ENCODE assay signal across 8 cellular contexts in genomic region chr4:13527983-13528822, GRCh38. TPM values are rescaled to one million over a fixed set of nuclear protein-coding genes. Genes with fewer than 3 reads are reported as not detected.
DNase-seq lines count a peak whose midpoint lies in the region; ATAC-seq, FAIRE-seq and TF ChIP-seq lines count a peak whose summit lies in the region.

No MANE protein-coding gene starts in this region.

- FAIRE-seq in D721Med (lab: Jason Lieb, UNC): no peak

- H3K4me2 ChIP-seq in mammary epithelial cell (ENCODE audit: insufficient read depth, low read depth, low read length): peak overlapping the region; percentile 72

- peaks cover 38% of the 10 kb centered on the region for H3K4me1 ChIP-seq in HUES6 (ENCODE audit: control insufficient read depth, insufficient read depth, low read length)
- peaks cover 11% of the 10 kb centered on the region for H3K4me1 ChIP-seq in mammary epithelial cell (ENCODE audit: insufficient read depth, low read length)

- intact Hi-C loops in mammary epithelial cell (cut with micrococcal nuclease): loop anchor here (5.0 kb wide), 1 partner anchor 46 kb away; the partner anchor contains the start of gene RAB28

- dilution Hi-C loops in mammary epithelial cell (cut with HindIII; ENCODE audit: low sequenced_read_pairs): loop anchor here (25.0 kb wide), 1 partner anchor 666 kb away; no protein-coding TSS in a partner anchor

- in situ Hi-C loops in mammary epithelial cell (cut with MboI; ENCODE audit: low sequenced_read_pairs in 2 of 2): no loop called here

- no peak overlapping the region for H3K9ac ChIP-seq in HUES6 (ENCODE audit: low read length)
- H3K9ac ChIP-seq in mammary epithelial cell (ENCODE audit: insufficient read depth, low read length): no peak overlapping the region

- H2AFZ ChIP-seq in mammary epithelial cell (ENCODE audit: low read depth, low read length): peak overlapping the region; percentile 34

- H3K27ac ChIP-seq in HUES6 (ENCODE audit: low read depth, low read length) (no peak overlapping the region), mammary epithelial cell (ENCODE audit: insufficient read depth, low read depth, low read length) (no peak overlapping the region)

- TF ChIP-seq CTCF in mammary epithelial cell (conservative IDR thresholded peaks at IDR 0.05 in 1 of 2, IDR thresholded peaks at IDR 0.05 in 1 of 2; ENCODE audit: extremely low read depth in 1 of 2, insufficient read depth in 1 of 2, low read depth in 1 of 2, low read length in 2 of 2) (no peak), D721Med (IDR thresholded peaks at IDR 0.05; ENCODE audit: insufficient read depth, missing control alignments) (no peak)

- ATAC-seq in GM21576 (IDR thresholded peaks at IDR 0.05; ENCODE audit: unreplicated experiment) (peak; percentile 84), left lobe of liver (no peak)

- CTCF ChIA-PET in mammary epithelial cell (lab: Charles Lee; ENCODE audit: low non-redundant PET): no interaction called here

- 9% methylated on average over 16 of the region's 35 CpGs for WGBS in mammary epithelial cell (ENCODE audit: low coverage, missing lambda C conversion rate)

- H3K36me3 ChIP-seq in HUES6 (ENCODE audit: control insufficient read depth, insufficient read depth, low read length): no peaks in the 10 kb centered on the region
- H3K36me3 ChIP-seq in mammary epithelial cell (ENCODE audit: insufficient read depth, low read length): no peaks in the 10 kb centered on the region

- H3K27me3 ChIP-seq in HUES6 (ENCODE audit: control insufficient read depth, insufficient read depth, low read length): peaks cover 100% of the 10 kb centered on the region
- H3K27me3 ChIP-seq in mammary epithelial cell (ENCODE audit: insufficient read depth, low read length): peaks cover 56% of the 10 kb centered on the region

- no peaks in the 10 kb centered on the region for H4K20me1 ChIP-seq in mammary epithelial cell (ENCODE audit: insufficient read depth, low read length)

- no peaks in the 10 kb centered on the region for H3K79me2 ChIP-seq in mammary epithelial cell (ENCODE audit: insufficient read depth, low read length)

- DNase-seq in NCI-H1092 treated with DMSO at 0.1 percent for 48 hours (lab: John Stamatoyannopoulos, UW) (peak; percentile 20), NCI-H1092 (lab: John Stamatoyannopoulos, UW) (no peak), mammary epithelial cell (peak; percentile 49), D721Med (ENCODE audit: insufficient read length, low spot score) (no peak), COR-L47 (lab: John Stamatoyannopoulos, UW) (no peak), left lobe of liver (ENCODE audit: low spot score) (no peak)

- H3K4me3 ChIP-seq in HUES6 (ENCODE audit: low read depth, low read length): 0 out of 2 replicates have a peak overlapping the region, but pooled peaks have one; percentile 16
- peak overlapping the region in 1 of 3 experiments; percentile 18 for H3K4me3 ChIP-seq in mammary epithelial cell (replicated peaks in 1 of 3; ENCODE audit: insufficient read depth in 1 of 3, low read depth in 2 of 3, low read length in 3 of 3)

- H3K9me3 ChIP-seq in HUES6 (ENCODE audit: control insufficient read depth, insufficient read depth, low read depth, low read length) (peaks cover 12% of the 10 kb centered on the region), mammary epithelial cell (replicated peaks; ENCODE audit: insufficient read depth, low read length) (peaks cover 9% of the 10 kb centered on the region)

- no TSS peak for BruUV-seq in mammary epithelial cell (replicated peaks; lab: Mats Ljungman, UMichigan)

RNA-seq across cellular contexts. Expression of gene NKX3-2, which starts 16.1 kb away (rescaled TPM):
- total RNA-seq in mammary epithelial cell (under 1 TPM in 1 of 2 donors, not detected in 1; 0.17 TPM), left lobe of liver (not detected)
- polyA plus RNA-seq in mammary epithelial cell: 0.03 TPM
- not detected for polyA minus RNA-seq in mammary epithelial cell

RNA-seq across cellular contexts. Expression of gene RAB28, which starts 44.1 kb away (rescaled TPM):
- total RNA-seq in mammary epithelial cell: 10 to 100 TPM; 13.0 to 20.0 TPM
- polyA plus RNA-seq in mammary epithelial cell: 9.6 TPM
- not detected for polyA minus RNA-seq in mammary epithelial cell
- 4.8 TPM for total RNA-seq in left lobe of liver

Comparison
In these comparisons a context has a peak if more than half of its experiments do, and no peak if none do; other contexts are left out.
1. DNase-seq: peak in NCI-H1092 treated with DMSO at 0.1 percent for 48 hours (single experiment) and mammary epithelial cell (single experiment); none in NCI-H1092 (single experiment), D721Med (single experiment), COR-L47 (single experiment) and left lobe of liver (single experiment).